24 cellular contexts compared by ENCODE assay signal in the genomic region with DNA sequence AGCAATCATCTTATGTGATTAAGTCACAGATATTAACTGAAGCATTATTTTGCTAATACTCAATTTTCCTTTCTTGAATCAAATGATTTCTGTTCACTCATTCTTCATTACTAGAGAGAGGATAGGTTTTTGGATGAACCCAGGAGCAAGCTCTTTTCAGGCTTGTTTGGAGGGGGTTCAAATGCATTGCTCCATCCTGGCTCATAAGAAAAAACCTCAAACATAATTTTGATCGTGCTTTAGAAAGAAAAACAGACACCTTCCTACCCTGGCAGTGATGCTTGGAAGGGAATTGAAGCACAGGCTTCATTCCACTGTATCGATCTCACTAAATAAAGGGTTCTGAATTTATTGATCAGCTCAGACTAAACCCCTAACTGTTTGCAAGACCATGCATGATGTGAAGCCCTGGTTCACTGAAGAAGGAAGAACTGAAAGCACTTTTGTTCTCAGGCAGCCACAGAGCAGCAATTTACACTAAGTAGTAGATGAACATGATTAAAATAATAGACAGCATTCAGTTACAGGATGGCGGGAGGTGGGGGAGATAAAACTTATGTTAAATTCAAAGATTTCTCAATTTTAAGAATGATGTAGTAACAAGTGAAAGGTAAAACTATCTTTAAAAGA. TPM values are rescaled to one million over a fixed set of nuclear protein-coding genes. Genes with fewer than 3 reads are reported as not detected.
DNase-seq lines count a peak whose midpoint lies in the region; ATAC-seq and TF ChIP-seq lines count a peak whose summit lies in the region.
"Had no signal": no experiment of that assay in that cellular context is flagged by ENCODE, and none has a peak within 500 bp of the region (broad histone marks: within the 10 kb centered on the region; RNA-seq: fewer than 3 reads in every experiment).

No MANE protein-coding gene starts in this region.

- H3K4me1 ChIP-seq in HUES48 (ENCODE audit: control insufficient read depth, insufficient read depth, low read length) (peaks cover 27% of the 10 kb centered on the region; the same call in 1 of the 2 replicates), osteoblast (ENCODE audit: insufficient read depth, low read length) (peaks cover 53% of the 10 kb centered on the region)

- no peaks in the 10 kb centered on the region for H3K9me3 ChIP-seq in HUES48 (ENCODE audit: control insufficient read depth, insufficient read depth, low read length)
- no peaks in the 10 kb centered on the region for H3K9me3 ChIP-seq in osteoblast (ENCODE audit: low read depth, low read length)
- H3K9me3 ChIP-seq: gastroesophageal sphincter had no signal

- peak overlapping the region; percentile 22 for H3K27ac ChIP-seq in HUES48 (ENCODE audit: low read depth, low read length)
- peak overlapping the region in 41 of 59 donors; percentile 1 to 78 (median 43) for H3K27ac ChIP-seq in dorsolateral prefrontal cortex
- peak overlapping the region; percentile 35 for H3K27ac ChIP-seq in osteoblast (ENCODE audit: low read depth, low read length)

- WGBS in lower leg skin, 2 donors = 45 to 54% methylated on average over 3 of the region's 3 CpGs

- no peak for ATAC-seq in HG03378 (IDR thresholded peaks at IDR 0.05; ENCODE audit: unreplicated experiment)
- ATAC-seq: activated CD8-positive, alpha-beta T cell treated with anti-CD3 and anti-CD28 coated beads for 36 hours; gastroesophageal sphincter; HCT116; stimulated activated effector memory CD8-positive, alpha-beta T cell treated with anti-CD3 and anti-CD28 coated beads, Interleukin-12 subunit alpha, Interleukin-12 subunit beta, amount 100 ng/mL, for 72 hours; T-cell had no signal

- H3K27me3 ChIP-seq in HUES48 (ENCODE audit: control insufficient read depth, insufficient read depth, low read length) = no peaks in the 10 kb centered on the region
- H3K27me3 ChIP-seq in dorsolateral prefrontal cortex = no peaks in the 10 kb centered on the region
- no peaks in the 10 kb centered on the region for H3K27me3 ChIP-seq in osteoblast (ENCODE audit: insufficient read depth, low read length)
- H3K27me3 ChIP-seq: gastroesophageal sphincter had no signal

- H2AFZ ChIP-seq in osteoblast (ENCODE audit: low read length) = no peak overlapping the region

- H4K20me1 ChIP-seq in osteoblast (ENCODE audit: insufficient read depth, low read length) = no peaks in the 10 kb centered on the region

- intact Hi-C loops in dorsolateral prefrontal cortex (cut with DNase I) (loop anchor here in 1 of 2 donors (5.0 kb wide), 1 partner anchor 36 kb away; no protein-coding TSS in a partner anchor), lower leg skin (cut with DNase I; ENCODE audit: low total_unique reads) (no loop called here)

- H3K4me2 ChIP-seq in osteoblast (ENCODE audit: insufficient read depth, low read length) = peak overlapping the region; percentile 80

- H3K9ac ChIP-seq in HUES48 (ENCODE audit: low read depth, low read length) = no peak overlapping the region

- no peaks in the 10 kb centered on the region for H3K36me3 ChIP-seq in HUES48 (ENCODE audit: control insufficient read depth, insufficient read depth, low read length)
- no peaks in the 10 kb centered on the region for H3K36me3 ChIP-seq in osteoblast (ENCODE audit: insufficient read depth, low read length)
- H3K36me3 ChIP-seq: gastroesophageal sphincter had no signal

- peak; percentile 62 for DNase-seq in AG10803 (ENCODE audit: low read depth)
- no peak for DNase-seq in dorsolateral prefrontal cortex
- no peak for DNase-seq in osteoblast (ENCODE audit: insufficient read length, low spot score, missing footprints)
- DNase-seq in lower leg skin (ENCODE audit: low spot score in 2 of 2) = no peak
- no peak for DNase-seq in SKM-1 treated with dmso at 0.1 percent for 144 hours (lab: John Stamatoyannopoulos, UW; ENCODE audit: unreplicated experiment)
- no peak for DNase-seq in stimulated activated CD4-positive, alpha-beta T cell treated with anti-CD3 and anti-CD28 coated beads, Interleukin-2, amount 100 ng/mL, for 24 hours
- DNase-seq: activated CD4-positive, CD25-positive, alpha-beta regulatory T cell treated with anti-CD3 and anti-CD28 coated beads, Interleukin-2, amount 50 U/mL, for 72 hours; activated CD8-positive, alpha-beta T cell treated with anti-CD3 and anti-CD28 coated beads for 36 hours; activated effector memory CD4-positive, alpha-beta T cell treated with anti-CD3 and anti-CD28 coated beads, Interleukin-2, amount 50 U/mL, for 16 hours; activated naive CD8-positive, alpha-beta T cell treated with anti-CD3 and anti-CD28 coated beads, Interleukin-2, amount 10 ng/mL, durations not matched to agents 7 days and 5 days; CD4-positive, alpha-beta memory T cell; DMS 273 treated with DMSO at 0.1 percent for 48 hours; effector CD8-positive, alpha-beta T cell; erythroblast; NCI-H1048; NCI-H187 treated with DMSO at 0.1 percent for 48 hours; NCI-H69; stimulated activated CD4-positive, alpha-beta T cell treated with anti-CD3 and anti-CD28 coated beads, Interleukin-2, amount 100 ng/mL, for 48 hours; T-cell had no signal

- H3K79me2 ChIP-seq in osteoblast (ENCODE audit: insufficient read depth, low read length) = peaks cover 86% of the 10 kb centered on the region

- TF ChIP-seq POLR2A in lower leg skin (IDR thresholded peaks at IDR 0.05) = no peak

- H3K4me3 ChIP-seq in AG10803 (ENCODE audit: low read length) = peak overlapping the region; percentile 1
- no peak overlapping the region for H3K4me3 ChIP-seq in HUES48 (ENCODE audit: low read depth, low read length)
- H3K4me3 ChIP-seq in dorsolateral prefrontal cortex = peak overlapping the region in 51 of 59 donors; percentile 0 to 57 (median 27)
- peak overlapping the region; percentile 44 for H3K4me3 ChIP-seq in osteoblast (ENCODE audit: insufficient read depth, low read length)
- H3K4me3 ChIP-seq in lower leg skin (ENCODE audit: low read depth, poor library complexity, severe bottlenecking) = no peak overlapping the region
- H3K4me3 ChIP-seq: gastroesophageal sphincter had no signal

- TF ChIP-seq CTCF in AG10803 (conservative IDR thresholded peaks at IDR 0.05; ENCODE audit: low read length) = no peak
- no peak for TF ChIP-seq CTCF in dorsolateral prefrontal cortex (IDR thresholded peaks at IDR 0.05 in 54 of 56, conservative IDR thresholded peaks at IDR 0.05 in 2 of 56; ENCODE audit: low read depth in 1 of 56, partially characterized antibody in 56 of 56)
- TF ChIP-seq CTCF in osteoblast (IDR thresholded peaks at IDR 0.05; ENCODE audit: extremely low read depth, low read depth, low read length) = no peak
- TF ChIP-seq CTCF in lower leg skin (IDR thresholded peaks at IDR 0.05) = no peak

RNA-seq across cellular contexts. Expression of gene CDH2, which starts 53.4 kb away (rescaled TPM):
- total RNA-seq in dorsolateral prefrontal cortex (100 to 1,000 TPM in 8 of 120 experiments, 10 to 100 TPM in 112; 44.8 to 109 (median 82.2) TPM), osteoblast (75.6 and 78.7 TPM in 2 replicates), lower leg skin (under 1 TPM; 0.13 to 0.95 (median 0.64) TPM)
- total RNA-seq: activated naive CD8-positive, alpha-beta T cell treated with anti-CD3 and anti-CD28 coated beads, Interleukin-2, amount 10 ng/mL, durations not matched to agents 7 days and 5 days; CD4-positive, alpha-beta memory T cell had no signal

Comparison
In these comparisons a context has a peak if more than half of its experiments do, and no peak if none do; other contexts are left out.
1. H3K4me3 ChIP-seq: peak in AG10803 (single experiment), dorsolateral prefrontal cortex (51 of 59) and osteoblast (single experiment); none in HUES48 (single experiment) and lower leg skin (single experiment).
2. RNA of gene CDH2, which starts 53.4 kb away (total RNA-seq): 44.8 to 109 TPM in dorsolateral prefrontal cortex and 75.6 to 78.7 TPM in osteoblast; 0.13 to 0.95 TPM in lower leg skin; every median in the first group is over 10 times any median in the second.
3. Peak in every context shown above with its lines, with median percentiles within 50 percentile points of each other: H3K27ac ChIP-seq.